ENCODE assay signal across 27 cellular contexts in genomic region chr9:122118343-122119165, GRCh38. TPM values are rescaled to one million over a fixed set of nuclear protein-coding genes. Genes with fewer than 3 reads are reported as not detected.
"Had no signal": no experiment of that assay in that cellular context is flagged by ENCODE, and none has a peak within 500 bp of the region (broad histone marks: within the 10 kb centered on the region; RNA-seq: fewer than 3 reads in every experiment).

No MANE protein-coding gene starts in this region.

- H3K36me3 ChIP-seq: colonic mucosa, left ventricle myocardium inferior, lower lobe of right lung, tibial nerve, upper lobe of right lung had no signal

- H3K4me3 ChIP-seq: colonic mucosa, left ventricle myocardium inferior, lower lobe of right lung, psoas muscle, skin epidermis, testis, tibial nerve, upper lobe of right lung had no signal

- DNase-seq: colonic mucosa; effector CD4-positive, alpha-beta T cell; endodermal cell; foreskin keratinocyte; kidney; left cardiac atrium; left ventricle myocardium inferior; lower lobe of right lung; occipital lobe; psoas muscle; retina; stimulated activated CD4-positive, alpha-beta T cell treated with anti-CD3 and anti-CD28 coated beads, Interleukin-2, amount 100 ng/mL, for 24 hours; stimulated activated CD4-positive, alpha-beta T cell treated with anti-CD3 and anti-CD28 coated beads, Interleukin-4, amount 100 ng/mL, for 4 hours; stimulated activated naive B cell treated with anti-CD40 and anti-IgM and Interleukin-4, amounts not matched to agents 10 μg/mL and 1 μg/mL and 100 μg/mL, for 72 hours; stimulated activated naive CD8-positive, alpha-beta T cell treated with anti-CD3 and anti-CD28 coated beads, Interleukin-15, amount 100 ng/mL, for 72 hours; testis; upper lobe of right lung had no signal

- H3K9me3 ChIP-seq: colonic mucosa, left ventricle myocardium inferior, lower lobe of right lung, psoas muscle, testis, tibial nerve, upper lobe of right lung had no signal

- H3K27me3 ChIP-seq: testis, upper lobe of right lung had no signal

- H3K27ac Mint-ChIP-seq: endodermal cell; memory B cell; mesothelial cell of epicardium; natural killer cell treated with Interleukin-12 subunit alpha and Interleukin-12 subunit beta and Interleukin-15 and Interleukin-18, amount 100 ng/mL, for 72 hours; stimulated activated naive CD8-positive, alpha-beta T cell treated with anti-CD3 and anti-CD28 coated beads, Interleukin-15, amount 100 ng/mL, for 72 hours had no signal

- H3K4me1 Mint-ChIP-seq: mesothelial cell of epicardium had no signal

- ATAC-seq: foreskin keratinocyte; left cardiac atrium; lower lobe of right lung; natural killer cell treated with Interleukin-12 subunit alpha and Interleukin-12 subunit beta and Interleukin-15 and Interleukin-18, amount 100 ng/mL, for 72 hours; sciatic nerve; stimulated activated naive B cell treated with anti-CD40 and anti-IgM and Interleukin-4, amounts not matched to agents 10 μg/mL and 1 μg/mL and 100 μg/mL, for 72 hours; stimulated activated naive CD8-positive, alpha-beta T cell treated with anti-CD3 and anti-CD28 coated beads, Interleukin-15, amount 100 ng/mL, for 72 hours; upper lobe of right lung had no signal

- H3K36me3 Mint-ChIP-seq: memory B cell; mesothelial cell of epicardium; natural killer cell treated with Interleukin-12 subunit alpha and Interleukin-12 subunit beta and Interleukin-15 and Interleukin-18, amount 100 ng/mL, for 72 hours; stimulated activated naive B cell treated with anti-CD40 and anti-IgM and Interleukin-4, amounts not matched to agents 10 μg/mL and 1 μg/mL and 100 μg/mL, for 72 hours had no signal

- H3K27ac ChIP-seq: colonic mucosa, foreskin keratinocyte, left ventricle myocardium inferior, lower lobe of right lung, psoas muscle, skin epidermis, testis, tibial nerve, upper lobe of right lung had no signal

- FAIRE-seq: endothelial cell of umbilical vein, kidney had no signal

- H3K9me3 Mint-ChIP-seq: endodermal cell; memory B cell; mesothelial cell of epicardium; natural killer cell treated with Interleukin-12 subunit alpha and Interleukin-12 subunit beta and Interleukin-15 and Interleukin-18, amount 100 ng/mL, for 72 hours; stimulated activated naive B cell treated with anti-CD40 and anti-IgM and Interleukin-4, amounts not matched to agents 10 μg/mL and 1 μg/mL and 100 μg/mL, for 72 hours; stimulated activated naive CD8-positive, alpha-beta T cell treated with anti-CD3 and anti-CD28 coated beads, Interleukin-15, amount 100 ng/mL, for 72 hours had no signal

- H3K4me1 ChIP-seq: colonic mucosa, foreskin keratinocyte, left ventricle myocardium inferior, lower lobe of right lung, psoas muscle, testis, upper lobe of right lung had no signal

- H3K4me3 Mint-ChIP-seq: endodermal cell; memory B cell; mesothelial cell of epicardium; natural killer cell treated with Interleukin-12 subunit alpha and Interleukin-12 subunit beta and Interleukin-15 and Interleukin-18, amount 100 ng/mL, for 72 hours; stimulated activated naive B cell treated with anti-CD40 and anti-IgM and Interleukin-4, amounts not matched to agents 10 μg/mL and 1 μg/mL and 100 μg/mL, for 72 hours; stimulated activated naive CD8-positive, alpha-beta T cell treated with anti-CD3 and anti-CD28 coated beads, Interleukin-15, amount 100 ng/mL, for 72 hours had no signal

RNA-seq across cellular contexts. Expression of gene MORN5, which starts 41.2 kb away (rescaled TPM):
- total RNA-seq: dermis microvascular lymphatic vessel endothelial cell; endothelial cell of umbilical vein; foreskin keratinocyte; left cardiac atrium; left ventricle myocardium inferior; mesothelial cell of epicardium; natural killer cell treated with Interleukin-12 subunit alpha and Interleukin-12 subunit beta and Interleukin-15 and Interleukin-18, amount 100 ng/mL, for 72 hours; psoas muscle; sciatic nerve; subcutaneous adipose tissue; upper lobe of right lung had no signal
- polyA plus RNA-seq: endothelial cell of umbilical vein, fibroblast of lung, foreskin keratinocyte, psoas muscle had no signal
